Comparison of ENCODE assay signal across 22 cellular contexts in genomic region chr2:62897187-62897827, GRCh38.
DNase-seq lines count a peak whose midpoint lies in the region; ATAC-seq, FAIRE-seq and TF ChIP-seq lines count a peak whose summit lies in the region.
"Had no signal": no experiment of that assay in that cellular context is flagged by ENCODE, and none has a peak within 500 bp of the region (broad histone marks: within the 10 kb centered on the region; RNA-seq: fewer than 3 reads in every experiment).

No MANE protein-coding gene starts in this region.

- H3K4ac ChIP-seq in IMR-90 (ENCODE audit: low read depth, low read length), result no peak overlapping the region

- FAIRE-seq in A549 (lab: Jason Lieb, UNC) (peak; percentile 28), bronchial epithelial cell (lab: Jason Lieb, UNC) (no peak)
- FAIRE-seq: GM12878, GM18507, H1 had no signal

- H3K27me3 ChIP-seq in IMR-90 (ENCODE audit: control insufficient read depth, insufficient read depth, low read length) (no peaks in the 10 kb centered on the region), bronchial epithelial cell (ENCODE audit: control insufficient read depth, insufficient read depth, low read length) (no peaks in the 10 kb centered on the region), foreskin keratinocyte (no peaks in the 10 kb centered on the region), right cardiac atrium (ENCODE audit: control insufficient read depth, insufficient read depth) (no peaks in the 10 kb centered on the region)

- CTCF ChIA-PET in A549 (lab: Yijun Ruan, JAX), result no interaction called here
- CTCF ChIA-PET in IMR-90 (lab: Yijun Ruan, JAX), result no interaction called here

- no peak for DNase-seq in A549 (ENCODE audit: low read depth in 1 of 2, low spot score in 1 of 2)
- peak; percentile 7 for DNase-seq in IMR-90
- peak; percentile 58 for DNase-seq in bronchial epithelial cell (ENCODE audit: low read depth)
- DNase-seq in foreskin keratinocyte, result no peak
- DNase-seq in right cardiac atrium, result no peak
- DNase-seq in G401 (ENCODE audit: low spot score), result no peak
- DNase-seq: 8988T; C1 segment of cervical spinal cord; Calu3; CD4-positive, alpha-beta memory T cell; COR-L47; DMS53; DMS79 treated with DMSO at 0.1 percent for 48 hours; GDM1; GM23248; H7; HCEC 1CT had no signal

- no peaks in the 10 kb centered on the region for H4K20me1 ChIP-seq in IMR-90 (ENCODE audit: insufficient read depth, low read length)

- H2BK15ac ChIP-seq in IMR-90 (ENCODE audit: low read depth, low read length), result no peak overlapping the region

- H4K91ac ChIP-seq in IMR-90 (ENCODE audit: insufficient read depth, low read depth, low read length), result no peak overlapping the region

- POLR2A ChIA-PET in A549 (lab: Yijun Ruan, JAX) (no interaction called here), IMR-90 (lab: Charles Lee; ENCODE audit: unreplicated experiment) (no interaction called here)

- dilution Hi-C loops in IMR-90 (cut with HindIII; ENCODE audit: low sequenced_read_pairs, unreplicated experiment), result no loop called here

- H3K36me3 ChIP-seq in IMR-90 (ENCODE audit: control insufficient read depth, insufficient read depth, low read length) (no peaks in the 10 kb centered on the region; the same call in 1 of the 2 replicates), bronchial epithelial cell (ENCODE audit: control insufficient read depth, insufficient read depth, low read length) (no peaks in the 10 kb centered on the region)

- TF ChIP-seq EP300 in A549 (IDR thresholded peaks at IDR 0.05), result no peak

- peaks cover 4 to 6% of the 10 kb centered on the region in 2 experiments; a peak in 2 of 4 replicates for H3K79me1 ChIP-seq in IMR-90 (ENCODE audit: low read depth in 1 of 2, low read length in 2 of 2)

- H2AK9ac ChIP-seq in IMR-90 (replicated peaks; ENCODE audit: low read depth, low read length, poor library complexity), result no peak overlapping the region

- no peak overlapping the region for H2BK5ac ChIP-seq in IMR-90 (ENCODE audit: low read depth, low read length, poor library complexity, severe bottlenecking)

- H3K9me3 ChIP-seq in A549 (no peaks in the 10 kb centered on the region), IMR-90 (ENCODE audit: control insufficient read depth, insufficient read depth, low read length) (no peaks in the 10 kb centered on the region), right cardiac atrium (ENCODE audit: control insufficient read depth, low read length) (no peaks in the 10 kb centered on the region)

- intact Hi-C loops in IMR-90 (cut with micrococcal nuclease), result no loop called here
- intact Hi-C loops in right cardiac atrium (cut with DNase I), result no loop called here

- no peak overlapping the region for H3K56ac ChIP-seq in IMR-90 (ENCODE audit: extremely low read depth, insufficient read depth, low read length)

- no peak overlapping the region for H2AK5ac ChIP-seq in IMR-90 (ENCODE audit: low read depth, low read length)

- no TSS peak for BruUV-seq in IMR-90 (replicated peaks; lab: Mats Ljungman, UMichigan)

- H3K4me2 ChIP-seq in A549 (no peak overlapping the region), IMR-90 (ENCODE audit: low read depth, low read length) (no peak overlapping the region)

- H3K27ac ChIP-seq in A549 (no peak overlapping the region), IMR-90 (ENCODE audit: insufficient read depth, low read length) (no peak overlapping the region), foreskin keratinocyte (no peak overlapping the region), right cardiac atrium (ENCODE audit: low read length) (no peak overlapping the region)
- H3K27ac ChIP-seq: GM23248 had no signal

- peaks cover 3% of the 10 kb centered on the region; the same call in 1 of the 2 replicates for H3K9me1 ChIP-seq in IMR-90 (ENCODE audit: insufficient read depth, low read length)

- H3K18ac ChIP-seq in IMR-90 (ENCODE audit: low read depth, low read length), result no peak overlapping the region

- no peak overlapping the region for H2BK20ac ChIP-seq in IMR-90 (ENCODE audit: low read depth, low read length)

- TF ChIP-seq CTCF in A549 (IDR thresholded peaks at IDR 0.05), result no peak
- TF ChIP-seq CTCF in IMR-90 (conservative IDR thresholded peaks at IDR 0.05; ENCODE audit: low read depth, low read length), result no peak
- no peak for TF ChIP-seq CTCF in bronchial epithelial cell (IDR thresholded peaks at IDR 0.05; ENCODE audit: insufficient read depth, low read length, severe bottlenecking)
- no peak for TF ChIP-seq CTCF in foreskin keratinocyte (conservative IDR thresholded peaks at IDR 0.05)

- H3K23ac ChIP-seq in IMR-90 (ENCODE audit: low read depth, low read length), result no peak overlapping the region

- H2AFZ ChIP-seq in IMR-90 (replicated peaks; ENCODE audit: low read length, poor library complexity), result no peak overlapping the region
- H2AFZ ChIP-seq: GM23248 had no signal

- in situ Hi-C loops in IMR-90 (cut with MboI; ENCODE audit: low sequenced_read_pairs), result no loop called here
- in situ Hi-C loops in G401 (cut with HindIII; ENCODE audit: low sequenced_read_pairs), result no loop called here

- no peak for TF ChIP-seq POLR2A in A549 (IDR thresholded peaks at IDR 0.05; ENCODE audit: low read length)
- no peak for TF ChIP-seq POLR2A in IMR-90 (IDR thresholded peaks at IDR 0.05; ENCODE audit: low read depth, low read length)
- no peak for TF ChIP-seq POLR2A in GM18505 (IDR thresholded peaks at IDR 0.05; ENCODE audit: borderline replicate concordance, extremely low read depth, insufficient read depth, insufficient read length)

- H4K5ac ChIP-seq in IMR-90 (ENCODE audit: low read depth, low read length), result no peak overlapping the region

- no peak overlapping the region for H3K4me3 ChIP-seq in A549
- H3K4me3 ChIP-seq in IMR-90 (ENCODE audit: insufficient read depth, low read depth, low read length), result no peak overlapping the region
- H3K4me3 ChIP-seq in bronchial epithelial cell (ENCODE audit: low read depth, low read length), result no peak overlapping the region
- H3K4me3 ChIP-seq in right cardiac atrium (ENCODE audit: low read length), result no peak overlapping the region
- H3K4me3 ChIP-seq: GM12878, GM23248 had no signal

- ATAC-seq in A549 (no peak), IMR-90 (ENCODE audit: low read depth) (no peak), foreskin keratinocyte (peak; percentile 48), GM18909 (IDR thresholded peaks at IDR 0.05; ENCODE audit: poor library complexity, unreplicated experiment) (no peak), right cardiac atrium (no peak), GM18505 (IDR thresholded peaks at IDR 0.05; ENCODE audit: unreplicated experiment) (no peak)
- ATAC-seq: GM12878 had no signal

- H3K14ac ChIP-seq in IMR-90 (replicated peaks; ENCODE audit: low read depth, low read length), result no peak overlapping the region

- H2BK120ac ChIP-seq in IMR-90 (ENCODE audit: low read depth, low read length), result no peak overlapping the region

- TF ChIP-seq RAD21 in A549 (conservative IDR thresholded peaks at IDR 0.05 in 1 of 2, IDR thresholded peaks at IDR 0.05 in 1 of 2) (no peak), IMR-90 (IDR thresholded peaks at IDR 0.05; ENCODE audit: low read length) (no peak)

- H3K9ac ChIP-seq in IMR-90 (ENCODE audit: low read depth, low read length), result no peak overlapping the region
- H3K9ac ChIP-seq: GM23248 had no signal

- no peak overlapping the region for H4K8ac ChIP-seq in IMR-90 (ENCODE audit: low read depth in 2 of 2, low read length in 2 of 2)

- peaks cover 33% of the 10 kb centered on the region for H3K4me1 ChIP-seq in A549
- peaks cover 4% of the 10 kb centered on the region; the same call in 1 of the 2 replicates for H3K4me1 ChIP-seq in IMR-90 (ENCODE audit: control insufficient read depth, insufficient read depth, low read length)
- H3K4me1 ChIP-seq in foreskin keratinocyte, result peaks cover 4% of the 10 kb centered on the region
- no peaks in the 10 kb centered on the region for H3K4me1 ChIP-seq in right cardiac atrium (ENCODE audit: control insufficient read depth, insufficient read depth, low read length)

TF ChIP-seq in A549, 52 proteins besides CTCF, POLR2A, EP300 and RAD21:
- TF ChIP-seq JUN (IDR thresholded peaks at IDR 0.05) (no peak), HDAC2 (IDR thresholded peaks at IDR 0.05) (no peak), BHLHE40 (IDR thresholded peaks at IDR 0.05; ENCODE audit: low read depth, low read length) (no peak), MAX (IDR thresholded peaks at IDR 0.05) (no peak), FOXS1 (CRISPR knock-in tag; IDR thresholded peaks at IDR 0.05) (no peak), MAFK (IDR thresholded peaks at IDR 0.05; ENCODE audit: partially characterized antibody) (peak; percentile 74), EHF (CRISPR knock-in tag; IDR thresholded peaks at IDR 0.05) (no peak)
TF ChIP-seq in A549: peak in this region for 1.

TF ChIP-seq in IMR-90, 13 proteins besides CTCF, POLR2A, EP300 and RAD21:
- TF ChIP-seq MAFK (IDR thresholded peaks at IDR 0.05; ENCODE audit: low read depth, low read length) (peak; percentile 74), FOS (IDR thresholded peaks at IDR 0.05; ENCODE audit: low read depth, low read length) (no peak)

Comparison
In these comparisons a context has a peak if more than half of its experiments do, and no peak if none do; other contexts are left out.
1. DNase-seq: peak in IMR-90 (single experiment) and bronchial epithelial cell (single experiment); none in A549 (0 of 2), foreskin keratinocyte (0 of 2), right cardiac atrium (0 of 3) and G401 (single experiment).